9 cellular contexts compared by ENCODE assay signal in genomic region chr9:93951655-93952118, GRCh38. TPM values are rescaled to one million over a fixed set of nuclear protein-coding genes. Genes with fewer than 3 reads are reported as not detected.
DNase-seq lines count a peak whose midpoint lies in the region; ATAC-seq and TF ChIP-seq lines count a peak whose summit lies in the region.
"Had no signal": no experiment of that assay in that cellular context is flagged by ENCODE, and none has a peak within 500 bp of the region (broad histone marks: within the 10 kb centered on the region; RNA-seq: fewer than 3 reads in every experiment).

No MANE protein-coding gene starts in this region.

- POLR2A ChIA-PET in MCF 10A (lab: Yijun Ruan, JAX) = no interaction called here

- peaks cover 13 to 96% of the 10 kb centered on the region in 2 donors for H3K27me3 ChIP-seq in breast epithelium
- H3K27me3 ChIP-seq in upper lobe of right lung = peaks cover 95% of the 10 kb centered on the region

- H3K4me1 Mint-ChIP-seq in MCF 10A (ENCODE audit: insufficient read depth, unreplicated experiment) (no peaks in the 10 kb centered on the region), nephron (peaks cover 32% of the 10 kb centered on the region)

- H3K36me3 ChIP-seq in breast epithelium = no peaks in the 10 kb centered on the region
- no peaks in the 10 kb centered on the region for H3K36me3 ChIP-seq in upper lobe of right lung

- H3K4me3 ChIP-seq in breast epithelium (peak overlapping the region; percentile 39 to 71 (median 48)), coronary artery (peak overlapping the region; percentile 78), upper lobe of right lung (peak overlapping the region; percentile 52)

- TF ChIP-seq CTCF in breast epithelium (IDR thresholded peaks at IDR 0.05) = no peak
- TF ChIP-seq CTCF in MCF 10A (IDR thresholded peaks at IDR 0.05; ENCODE audit: unreplicated experiment) = no peak
- no peak for TF ChIP-seq CTCF in coronary artery (IDR thresholded peaks at IDR 0.05)
- no peak for TF ChIP-seq CTCF in nephron (IDR thresholded peaks at IDR 0.05; ENCODE audit: unreplicated experiment in 3 of 3)
- no peak for TF ChIP-seq CTCF in upper lobe of right lung (IDR thresholded peaks at IDR 0.05)

- TF ChIP-seq POLR2A in breast epithelium (IDR thresholded peaks at IDR 0.05) = no peak

- no peak overlapping the region for H3K27ac ChIP-seq in breast epithelium
- H3K27ac ChIP-seq in coronary artery = no peak overlapping the region
- no peak overlapping the region for H3K27ac ChIP-seq in upper lobe of right lung

- CTCF ChIA-PET in MCF 10A (lab: Yijun Ruan, JAX) = interaction anchor here (0.6 to 1.0 kb wide), 2 partner anchors 12 to 262 kb away, joined by 3 to 4 read pairs; no protein-coding TSS in a partner anchor

- intact Hi-C loops in breast epithelium (cut with DNase I; ENCODE audit: low total_unique reads) = no loop called here
- intact Hi-C loops in MCF 10A (cut with micrococcal nuclease) = no loop called here
- intact Hi-C loops in upper lobe of right lung (cut with DNase I) = loop anchor here (10.0 kb wide), 1 partner anchor 127 kb away; no protein-coding TSS in a partner anchor

- H3K4me1 ChIP-seq in breast epithelium (peaks cover 6 to 13% of the 10 kb centered on the region in 2 donors), upper lobe of right lung (peaks cover 23% of the 10 kb centered on the region)

- no peak overlapping the region for H3K4me3 Mint-ChIP-seq in MCF 10A (ENCODE audit: unreplicated experiment)
- peak overlapping the region in 2 of 3 experiments; percentile 54 to 59 for H3K4me3 Mint-ChIP-seq in nephron

- H3K36me3 Mint-ChIP-seq in MCF 10A (ENCODE audit: insufficient read depth, unreplicated experiment) (no peaks in the 10 kb centered on the region), nephron (ENCODE audit: low read depth) (peaks cover 7% of the 10 kb centered on the region)

- ATAC-seq in upper lobe of right lung = peak; percentile 5
- ATAC-seq in GM19351 (IDR thresholded peaks at IDR 0.05; ENCODE audit: unreplicated experiment) = no peak

- DNase-seq in breast epithelium (ENCODE audit: low spot score in 2 of 2) (no peak), MCF 10A (ENCODE audit: unreplicated experiment) (no peak), coronary artery (ENCODE audit: low spot score) (no peak), upper lobe of right lung (no peak), NCI-H748 treated with DMSO at 0.1 percent for 48 hours (lab: John Stamatoyannopoulos, UW) (no peak), occipital lobe (lab: John Stamatoyannopoulos, UW) (no peak)
- DNase-seq: amygdala had no signal

- H3K27me3 Mint-ChIP-seq in MCF 10A (ENCODE audit: insufficient read depth, unreplicated experiment) (peaks cover 51% of the 10 kb centered on the region), nephron (ENCODE audit: low read depth) (peaks cover 96% of the 10 kb centered on the region)

- BruUV-seq in MCF 10A (replicated peaks; lab: Mats Ljungman, UMichigan) = no TSS peak

- H3K27ac Mint-ChIP-seq in MCF 10A (ENCODE audit: low read depth, unreplicated experiment) (no peak overlapping the region), nephron (no peak overlapping the region)

- peaks cover 0 to 4% of the 10 kb centered on the region in 2 donors for H3K9me3 ChIP-seq in breast epithelium
- no peaks in the 10 kb centered on the region for H3K9me3 ChIP-seq in upper lobe of right lung

- H3K9me3 Mint-ChIP-seq in MCF 10A (ENCODE audit: unreplicated experiment) = no peaks in the 10 kb centered on the region
- H3K9me3 Mint-ChIP-seq in nephron = peaks cover 17% of the 10 kb centered on the region

RNA-seq across cellular contexts. Expression of gene BARX1, which starts 3.5 kb away (rescaled TPM):
- total RNA-seq in breast epithelium (1 to 10 TPM in 2 of 3 donors, not detected in 1; 2.6 to 2.9 TPM), MCF 10A (2022) (0.23 TPM in 1 of 2 replicates, not detected in the other), upper lobe of right lung (not detected), occipital lobe (not detected)
